ENCODE assay signal across 8 cellular contexts in the genomic region with DNA sequence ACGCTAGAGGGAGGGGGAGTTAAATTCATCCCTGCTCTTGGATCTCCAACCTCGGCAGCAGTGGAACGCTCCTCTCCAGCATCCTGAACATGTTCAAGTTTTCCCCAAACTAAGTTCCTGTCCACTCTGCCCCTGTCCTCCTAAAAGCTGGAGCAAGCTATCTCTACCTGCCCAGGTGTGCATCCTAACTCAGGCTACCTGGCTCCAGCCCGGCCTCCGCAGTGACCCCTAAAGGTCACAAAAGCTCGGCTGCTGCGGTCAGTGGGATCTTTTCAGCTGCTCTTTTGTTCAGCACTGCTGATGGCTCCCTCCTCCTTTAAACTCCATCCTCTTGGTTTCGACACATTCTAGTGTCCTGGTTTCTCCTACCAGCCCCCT. TPM values are rescaled to one million over a fixed set of nuclear protein-coding genes. Genes with fewer than 3 reads are reported as not detected.
A peak's percentile ranks its signal among the peaks of the same experiment; 100 is the strongest.
DNase-seq lines count a peak whose midpoint lies in the region; ATAC-seq and TF ChIP-seq lines count a peak whose summit lies in the region.

No MANE protein-coding gene starts in this region.

- H3K36me3 ChIP-seq in CD4-positive, alpha-beta memory T cell (ENCODE audit: insufficient read depth, low read length) = no peaks in the 10 kb centered on the region
- no peaks in the 10 kb centered on the region for H3K36me3 ChIP-seq in prostate gland

- TF ChIP-seq CTCF in coronary artery (IDR thresholded peaks at IDR 0.05) = no peak
- no peak for TF ChIP-seq CTCF in prostate gland (IDR thresholded peaks at IDR 0.05)

- CTCF ChIA-PET in CD4-positive, alpha-beta memory T cell (lab: Charles Lee; ENCODE audit: partially characterized antibody) = interaction anchor here (2.2 kb wide), 1 partner anchor 8 kb away, joined by 8 read pairs; no protein-coding TSS in a partner anchor

- WGBS in prostate gland = 39% methylated on average over 8 of the region's 8 CpGs

- POLR2A ChIA-PET in CD4-positive, alpha-beta memory T cell (lab: Charles Lee; ENCODE audit: partially characterized antibody) = interaction anchor here (1.2 to 1.9 kb wide), 2 partner anchors 9 to 11 kb away, joined by 3 to 5 read pairs; no protein-coding TSS in a partner anchor

- no peak overlapping the region for H3K4me3 ChIP-seq in CD4-positive, alpha-beta memory T cell (ENCODE audit: low read length in 2 of 2)
- H3K4me3 ChIP-seq in coronary artery = peak overlapping the region; percentile 73
- peak overlapping the region in 1 of 2 donors; percentile 89 for H3K4me3 ChIP-seq in prostate gland

- intact Hi-C loops in CD4-positive, alpha-beta memory T cell (cut with micrococcal nuclease) = no loop called here
- intact Hi-C loops in prostate gland (cut with DNase I) = no loop called here

- no peaks in the 10 kb centered on the region for H3K9me3 ChIP-seq in CD4-positive, alpha-beta memory T cell (ENCODE audit: control insufficient read depth in 1 of 2, low read length in 2 of 2)
- H3K9me3 ChIP-seq in prostate gland = no peaks in the 10 kb centered on the region

- peak overlapping the region; percentile 75 to 95 (median 90) for H3K4me3 Mint-ChIP-seq in CD4-positive, alpha-beta memory T cell
- peak overlapping the region; percentile 92 for H3K4me3 Mint-ChIP-seq in natural killer cell treated with Interleukin-12 subunit alpha and Interleukin-12 subunit beta and Interleukin-15 and Interleukin-18, amount 100 ng/mL, for 72 hours

- DNase-seq in CD4-positive, alpha-beta memory T cell = no peak
- DNase-seq in LoVo (ENCODE audit: low spot score) (peak; percentile 26), coronary artery (ENCODE audit: low spot score) (no peak), C1 segment of cervical spinal cord (lab: John Stamatoyannopoulos, UW) (no peak), prostate gland (ENCODE audit: low spot score) (no peak), cerebellar nuclear complex (lab: John Stamatoyannopoulos, UW) (no peak)
- DNase-seq in natural killer cell treated with Interleukin-12 subunit alpha and Interleukin-12 subunit beta and Interleukin-15 and Interleukin-18, amount 100 ng/mL, for 72 hours (ENCODE audit: low spot score) = no peak

- peaks cover 40% of the 10 kb centered on the region for H3K4me1 ChIP-seq in CD4-positive, alpha-beta memory T cell (ENCODE audit: insufficient read depth, low read length)
- peaks cover 3% of the 10 kb centered on the region for H3K4me1 ChIP-seq in prostate gland (replicated peaks)

- H3K27me3 Mint-ChIP-seq in CD4-positive, alpha-beta memory T cell = no peaks in the 10 kb centered on the region
- H3K27me3 Mint-ChIP-seq in natural killer cell treated with Interleukin-12 subunit alpha and Interleukin-12 subunit beta and Interleukin-15 and Interleukin-18, amount 100 ng/mL, for 72 hours = no peaks in the 10 kb centered on the region

- no peak for TF ChIP-seq POLR2A in prostate gland (IDR thresholded peaks at IDR 0.05)

- H3K27ac ChIP-seq in CD4-positive, alpha-beta memory T cell (ENCODE audit: low read depth, low read length) = no peak overlapping the region
- H3K27ac ChIP-seq in coronary artery (no peak overlapping the region), prostate gland (no peak overlapping the region)

- no peaks in the 10 kb centered on the region for H3K9me3 Mint-ChIP-seq in CD4-positive, alpha-beta memory T cell
- H3K9me3 Mint-ChIP-seq in natural killer cell treated with Interleukin-12 subunit alpha and Interleukin-12 subunit beta and Interleukin-15 and Interleukin-18, amount 100 ng/mL, for 72 hours = no peaks in the 10 kb centered on the region

- no peak for ATAC-seq in natural killer cell treated with Interleukin-12 subunit alpha and Interleukin-12 subunit beta and Interleukin-15 and Interleukin-18, amount 100 ng/mL, for 72 hours
- ATAC-seq in HG02588 (IDR thresholded peaks at IDR 0.05; ENCODE audit: unreplicated experiment) = no peak

- H3K4me1 Mint-ChIP-seq in CD4-positive, alpha-beta memory T cell = peaks cover 26 to 65% (median 50%) of the 10 kb centered on the region in 4 donors
- H3K4me1 Mint-ChIP-seq in natural killer cell treated with Interleukin-12 subunit alpha and Interleukin-12 subunit beta and Interleukin-15 and Interleukin-18, amount 100 ng/mL, for 72 hours (ENCODE audit: low read depth in 2 of 2) = peaks cover 37 to 42% of the 10 kb centered on the region in 2 donors

- H3K27ac Mint-ChIP-seq in CD4-positive, alpha-beta memory T cell = peak overlapping the region in 4 of 7 donors; percentile 8 to 92 (median 81)
- H3K27ac Mint-ChIP-seq in natural killer cell treated with Interleukin-12 subunit alpha and Interleukin-12 subunit beta and Interleukin-15 and Interleukin-18, amount 100 ng/mL, for 72 hours = peak overlapping the region; percentile 37 to 81

- peaks cover 0 to 5% of the 10 kb centered on the region in 2 donors for H3K36me3 Mint-ChIP-seq in CD4-positive, alpha-beta memory T cell
- H3K36me3 Mint-ChIP-seq in natural killer cell treated with Interleukin-12 subunit alpha and Interleukin-12 subunit beta and Interleukin-15 and Interleukin-18, amount 100 ng/mL, for 72 hours = no peaks in the 10 kb centered on the region

- H3K27me3 ChIP-seq in CD4-positive, alpha-beta memory T cell (ENCODE audit: insufficient read depth, low read length) = no peaks in the 10 kb centered on the region
- H3K27me3 ChIP-seq in prostate gland (replicated peaks; ENCODE audit: insufficient read depth) = no peaks in the 10 kb centered on the region

RNA-seq across cellular contexts. Expression of a gene that starts 1.4 kb away (rescaled TPM):
- 10 to 100 TPM; 31.9 to 34.8 TPM for total RNA-seq in CD4-positive, alpha-beta memory T cell
- polyA plus RNA-seq in CD4-positive, alpha-beta memory T cell = 1 to 10 TPM; 6.6 to 9.8 TPM
- 10 to 100 TPM; 22.9 to 40.7 TPM for total RNA-seq in natural killer cell treated with Interleukin-12 subunit alpha and Interleukin-12 subunit beta and Interleukin-15 and Interleukin-18, amount 100 ng/mL, for 72 hours
- 10 to 100 TPM; 11.0 to 48.0 TPM for total RNA-seq in prostate gland

RNA-seq across cellular contexts. Expression of a gene that starts 35.9 kb away (rescaled TPM):
- 1 to 10 TPM; 1.3 to 1.5 TPM for total RNA-seq in CD4-positive, alpha-beta memory T cell
- polyA plus RNA-seq in CD4-positive, alpha-beta memory T cell = under 1 TPM in 1 of 2 donors, not detected in 1; 0.09 TPM
- total RNA-seq in natural killer cell treated with Interleukin-12 subunit alpha and Interleukin-12 subunit beta and Interleukin-15 and Interleukin-18, amount 100 ng/mL, for 72 hours = 1 to 10 TPM; 1.8 to 1.9 TPM
- total RNA-seq in prostate gland = 1 to 10 TPM; 3.7 to 3.9 TPM
